Comparison of ENCODE assay signal across 8 cellular contexts in genomic region chr14:50362791-50363733, GRCh38. TPM values are rescaled to one million over a fixed set of nuclear protein-coding genes. Genes with fewer than 3 reads are reported as not detected.
A peak's percentile ranks its signal among the peaks of the same experiment; 100 is the strongest.
DNase-seq lines count a peak whose midpoint lies in the region; ATAC-seq and TF ChIP-seq lines count a peak whose summit lies in the region.

No MANE protein-coding gene starts in this region.

- H3K4me3 ChIP-seq in heart right ventricle (peak overlapping the region in 6 of 10 donors; percentile 11 to 51 (median 34)), suprapubic skin (peak overlapping the region; percentile 26)

- H3K9me3 ChIP-seq in heart right ventricle: no peaks in the 10 kb centered on the region
- no peaks in the 10 kb centered on the region for H3K9me3 ChIP-seq in suprapubic skin

- H3K36me3 ChIP-seq in heart right ventricle (peaks cover 0 to 7% (median 0%) of the 10 kb centered on the region in 9 donors), suprapubic skin (no peaks in the 10 kb centered on the region)

- intact Hi-C loops in activated CD4-positive, alpha-beta T cell treated with anti-CD3 and anti-CD28 coated beads, Interleukin-2, amount 10 ng/mL, durations not matched to agents 24 days and 14 days (cut with micrococcal nuclease): loop anchor here (1.0 to 2.0 kb wide), 5 partner anchors 19 to 159 kb away; partner anchors contain the start of genes CDKL1, DMAC2L and L2HGDH
- intact Hi-C loops in heart right ventricle (cut with DNase I): no loop called here

- peaks cover 22% of the 10 kb centered on the region for H3K4me1 Mint-ChIP-seq in activated CD4-positive, alpha-beta T cell treated with anti-CD3 and anti-CD28 coated beads, Interleukin-2, amount 10 ng/mL, durations not matched to agents 24 days and 14 days

- H3K27ac ChIP-seq in heart right ventricle (peak overlapping the region; percentile 3 to 89 (median 67)), suprapubic skin (peak overlapping the region; percentile 69)

- TF ChIP-seq POLR2A in suprapubic skin (IDR thresholded peaks at IDR 0.05): peak in 1 of 2 donors; percentile 18

- H3K36me3 Mint-ChIP-seq in activated CD4-positive, alpha-beta T cell treated with anti-CD3 and anti-CD28 coated beads, Interleukin-2, amount 10 ng/mL, durations not matched to agents 24 days and 14 days (ENCODE audit: low read depth): peaks cover 10% of the 10 kb centered on the region

- no peaks in the 10 kb centered on the region for H3K27me3 Mint-ChIP-seq in activated CD4-positive, alpha-beta T cell treated with anti-CD3 and anti-CD28 coated beads, Interleukin-2, amount 10 ng/mL, durations not matched to agents 24 days and 14 days

- H3K9me3 Mint-ChIP-seq in activated CD4-positive, alpha-beta T cell treated with anti-CD3 and anti-CD28 coated beads, Interleukin-2, amount 10 ng/mL, durations not matched to agents 24 days and 14 days: no peaks in the 10 kb centered on the region

- H3K4me3 Mint-ChIP-seq in activated CD4-positive, alpha-beta T cell treated with anti-CD3 and anti-CD28 coated beads, Interleukin-2, amount 10 ng/mL, durations not matched to agents 24 days and 14 days: peak overlapping the region; percentile 86

- ATAC-seq in GM19025 (IDR thresholded peaks at IDR 0.05; ENCODE audit: low read depth, unreplicated experiment) (peak; percentile 13), HG03025 (IDR thresholded peaks at IDR 0.05; ENCODE audit: low FRiP score, unreplicated experiment) (peak; percentile 27), heart right ventricle (peak in 6 of 8 donors; percentile 31 to 53 (median 45)), HG03039 (IDR thresholded peaks at IDR 0.05; ENCODE audit: unreplicated experiment) (no peak)

- peak overlapping the region; percentile 93 for H3K27ac Mint-ChIP-seq in activated CD4-positive, alpha-beta T cell treated with anti-CD3 and anti-CD28 coated beads, Interleukin-2, amount 10 ng/mL, durations not matched to agents 24 days and 14 days

- H3K27me3 ChIP-seq in heart right ventricle (no peaks in the 10 kb centered on the region), suprapubic skin (no peaks in the 10 kb centered on the region)

- DNase-seq in activated CD4-positive, alpha-beta T cell treated with anti-CD3 and anti-CD28 coated beads, Interleukin-2, amount 10 ng/mL, durations not matched to agents 24 days and 14 days: peak; percentile 80
- no peak for DNase-seq in heart right ventricle
- no peak for DNase-seq in suprapubic skin (ENCODE audit: low spot score in 2 of 2)
- DNase-seq in NCI-H1436 treated with DMSO at 0.1 percent for 48 hours (lab: John Stamatoyannopoulos, UW): no peak
- DNase-seq in NCI-H226: no peak

- no peak for TF ChIP-seq EP300 in suprapubic skin (IDR thresholded peaks at IDR 0.05)

- 78 to 81% methylated on average over 14 of the region's 14 CpGs for WGBS in heart right ventricle, 2 donors
- 62% methylated on average over 14 of the region's 14 CpGs for WGBS in suprapubic skin

- H3K4me1 ChIP-seq in heart right ventricle: peaks cover 0 to 32% (median 13%) of the 10 kb centered on the region in 9 donors
- H3K4me1 ChIP-seq in suprapubic skin: peaks cover 31% of the 10 kb centered on the region

- no peak for TF ChIP-seq CTCF in heart right ventricle (IDR thresholded peaks at IDR 0.05)
- no peak for TF ChIP-seq CTCF in suprapubic skin (IDR thresholded peaks at IDR 0.05)

RNA-seq across cellular contexts. Expression of gene CDKL1, which starts 33.6 kb away (rescaled TPM):
- 4.8 and 5.7 TPM in 2 replicates for total RNA-seq in activated CD4-positive, alpha-beta T cell treated with anti-CD3 and anti-CD28 coated beads, Interleukin-2, amount 10 ng/mL, durations not matched to agents 24 days and 14 days
- total RNA-seq in heart right ventricle: 1 to 10 TPM in 8 of 10 donors, under 1 TPM in 2; 0.71 to 6.0 (median 2.4) TPM
- under 1 TPM; 0.73 to 0.94 TPM for polyA plus RNA-seq in heart right ventricle
- total RNA-seq in suprapubic skin: 10 to 100 TPM in 1 of 4 donors, 1 to 10 TPM in 3; 2.4 to 11.9 (median 5.2) TPM

RNA-seq across cellular contexts. Expression of gene DMAC2L, which starts 50.9 kb away (rescaled TPM):
- total RNA-seq in activated CD4-positive, alpha-beta T cell treated with anti-CD3 and anti-CD28 coated beads, Interleukin-2, amount 10 ng/mL, durations not matched to agents 24 days and 14 days: 16.3 and 18.8 TPM in 2 replicates
- total RNA-seq in heart right ventricle: 10 to 100 TPM; 17.0 to 31.3 (median 24.4) TPM
- polyA plus RNA-seq in heart right ventricle: 10 to 100 TPM in 1 of 2 donors, 1 to 10 TPM in 1; 9.4 to 25.4 TPM
- total RNA-seq in suprapubic skin: 10 to 100 TPM; 11.6 to 20.5 (median 18.3) TPM

RNA-seq across cellular contexts. Expression of gene L2HGDH, which starts 51.0 kb away (rescaled TPM):
- 16.8 and 18.0 TPM in 2 replicates for total RNA-seq in activated CD4-positive, alpha-beta T cell treated with anti-CD3 and anti-CD28 coated beads, Interleukin-2, amount 10 ng/mL, durations not matched to agents 24 days and 14 days
- total RNA-seq in heart right ventricle (10 to 100 TPM in 9 of 10 donors, 1 to 10 TPM in 1; 7.5 to 15.5 (median 12.1) TPM), suprapubic skin (10 to 100 TPM in 2 of 4 donors, 1 to 10 TPM in 2; 6.8 to 11.0 (median 9.2) TPM)
- 1 to 10 TPM; 1.9 to 3.7 TPM for polyA plus RNA-seq in heart right ventricle
